1 cellular context compared by ENCODE assay signal in the genomic region with DNA sequence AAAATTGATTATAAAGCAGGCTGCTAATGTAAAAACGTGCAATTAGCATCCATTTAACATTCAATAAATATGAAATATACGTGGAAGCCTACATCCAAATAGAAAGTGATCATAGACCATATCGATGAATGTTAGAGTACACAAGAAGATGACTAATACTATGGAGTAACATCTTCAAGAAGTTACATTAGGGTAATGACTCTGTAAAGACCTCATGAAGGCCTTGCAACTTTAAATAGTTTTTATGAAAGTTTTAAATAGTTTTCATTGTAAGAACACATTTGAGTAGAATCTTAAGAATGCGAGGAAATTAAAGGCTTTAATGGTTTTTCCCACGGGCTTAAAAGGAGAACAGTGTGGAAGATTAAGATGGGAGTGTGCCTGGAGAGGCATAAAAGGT.
TF ChIP-seq lines count a peak whose summit lies in the region.

No MANE protein-coding gene starts in this region.

TF ChIP-seq in HepG2, 621 proteins besides CTCF, POLR2A, EP300 and RAD21:
- no peak for TF ChIP-seq ARID2 (CRISPR knock-in tag; IDR thresholded peaks at IDR 0.05; ENCODE audit: borderline replicate concordance)
- TF ChIP-seq SP4 (CRISPR knock-in tag; IDR thresholded peaks at IDR 0.05) = no peak
- TF ChIP-seq, protein P1, sequence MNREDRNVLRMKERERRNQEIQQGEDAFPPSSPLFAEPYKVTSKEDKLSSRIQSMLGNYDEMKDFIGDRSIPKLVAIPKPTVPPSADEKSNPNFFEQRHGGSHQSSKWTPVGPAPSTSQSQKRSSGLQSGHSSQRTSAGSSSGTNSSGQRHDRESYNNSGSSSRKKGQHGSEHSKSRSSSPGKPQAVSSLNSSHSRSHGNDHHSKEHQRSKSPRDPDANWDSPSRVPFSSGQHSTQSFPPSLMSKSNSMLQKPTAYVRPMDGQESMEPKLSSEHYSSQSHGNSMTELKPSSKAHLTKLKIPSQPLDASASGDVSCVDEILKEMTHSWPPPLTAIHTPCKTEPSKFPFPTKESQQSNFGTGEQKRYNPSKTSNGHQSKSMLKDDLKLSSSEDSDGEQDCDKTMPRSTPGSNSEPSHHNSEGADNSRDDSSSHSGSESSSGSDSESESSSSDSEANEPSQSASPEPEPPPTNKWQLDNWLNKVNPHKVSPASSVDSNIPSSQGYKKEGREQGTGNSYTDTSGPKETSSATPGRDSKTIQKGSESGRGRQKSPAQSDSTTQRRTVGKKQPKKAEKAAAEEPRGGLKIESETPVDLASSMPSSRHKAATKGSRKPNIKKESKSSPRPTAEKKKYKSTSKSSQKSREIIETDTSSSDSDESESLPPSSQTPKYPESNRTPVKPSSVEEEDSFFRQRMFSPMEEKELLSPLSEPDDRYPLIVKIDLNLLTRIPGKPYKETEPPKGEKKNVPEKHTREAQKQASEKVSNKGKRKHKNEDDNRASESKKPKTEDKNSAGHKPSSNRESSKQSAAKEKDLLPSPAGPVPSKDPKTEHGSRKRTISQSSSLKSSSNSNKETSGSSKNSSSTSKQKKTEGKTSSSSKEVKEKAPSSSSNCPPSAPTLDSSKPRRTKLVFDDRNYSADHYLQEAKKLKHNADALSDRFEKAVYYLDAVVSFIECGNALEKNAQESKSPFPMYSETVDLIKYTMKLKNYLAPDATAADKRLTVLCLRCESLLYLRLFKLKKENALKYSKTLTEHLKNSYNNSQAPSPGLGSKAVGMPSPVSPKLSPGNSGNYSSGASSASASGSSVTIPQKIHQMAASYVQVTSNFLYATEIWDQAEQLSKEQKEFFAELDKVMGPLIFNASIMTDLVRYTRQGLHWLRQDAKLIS (CRISPR knock-in tag; IDR thresholded peaks at IDR 0.05) = no peak
- TF ChIP-seq, protein P2, sequence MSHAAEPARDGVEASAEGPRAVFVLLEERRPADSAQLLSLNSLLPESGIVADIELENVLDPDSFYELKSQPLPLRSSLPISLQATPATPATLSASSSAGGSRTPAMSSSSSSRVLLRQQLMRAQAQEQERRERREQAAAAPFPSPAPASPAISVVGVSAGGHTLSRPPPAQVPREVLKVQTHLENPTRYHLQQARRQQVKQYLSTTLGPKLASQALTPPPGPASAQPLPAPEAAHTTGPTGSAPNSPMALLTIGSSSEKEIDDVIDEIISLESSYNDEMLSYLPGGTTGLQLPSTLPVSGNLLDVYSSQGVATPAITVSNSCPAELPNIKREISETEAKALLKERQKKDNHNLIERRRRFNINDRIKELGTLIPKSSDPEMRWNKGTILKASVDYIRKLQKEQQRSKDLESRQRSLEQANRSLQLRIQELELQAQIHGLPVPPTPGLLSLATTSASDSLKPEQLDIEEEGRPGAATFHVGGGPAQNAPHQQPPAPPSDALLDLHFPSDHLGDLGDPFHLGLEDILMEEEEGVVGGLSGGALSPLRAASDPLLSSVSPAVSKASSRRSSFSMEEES (CRISPR knock-in tag; IDR thresholded peaks at IDR 0.05) = no peak
- TF ChIP-seq NFYB (CRISPR knock-in tag; IDR thresholded peaks at IDR 0.05) = no peak
- TF ChIP-seq ZNF335 (CRISPR knock-in tag; IDR thresholded peaks at IDR 0.05) = no peak
- no peak for TF ChIP-seq ZNF639 (CRISPR knock-in tag; conservative IDR thresholded peaks at IDR 0.05)
- TF ChIP-seq AKAP8 (CRISPR knock-in tag; IDR thresholded peaks at IDR 0.05) = no peak
- TF ChIP-seq ZNF839 (CRISPR knock-in tag; IDR thresholded peaks at IDR 0.05; ENCODE audit: borderline replicate concordance) = no peak
- no peak for TF ChIP-seq ZFX (CRISPR knock-in tag; IDR thresholded peaks at IDR 0.05; ENCODE audit: low read depth)
- no peak for TF ChIP-seq BCLAF1 (IDR thresholded peaks at IDR 0.05)
- TF ChIP-seq ZNF652 (CRISPR knock-in tag; IDR thresholded peaks at IDR 0.05; ENCODE audit: borderline replicate concordance, low read depth) = no peak
